10 cellular contexts compared by ENCODE assay signal in genomic region chr3:46954178-46954577, GRCh38. TPM values are rescaled to one million over a fixed set of nuclear protein-coding genes. Genes with fewer than 3 reads are reported as not detected.
DNase-seq lines count a peak whose midpoint lies in the region; ATAC-seq and TF ChIP-seq lines count a peak whose summit lies in the region.
"Had no signal": no experiment of that assay in that cellular context is flagged by ENCODE, and none has a peak within 500 bp of the region (broad histone marks: within the 10 kb centered on the region; RNA-seq: fewer than 3 reads in every experiment).

No MANE protein-coding gene starts in this region.

- no peak for ATAC-seq in activated CD4-positive, alpha-beta T cell treated with anti-CD3 and anti-CD28 coated beads for 36 hours
- no peak for ATAC-seq in foreskin keratinocyte

- peak overlapping the region; percentile 56 for H3K27ac ChIP-seq in effector memory CD4-positive, alpha-beta T cell (ENCODE audit: insufficient read depth, low read length, poor library complexity, severe bottlenecking)
- peak overlapping the region in 7 of 8 donors; percentile 34 to 81 (median 69) for H3K27ac ChIP-seq in spleen
- H3K27ac ChIP-seq in foreskin keratinocyte: no peak overlapping the region
- H3K27ac ChIP-seq: KMS-11 had no signal

- H3K4me1 Mint-ChIP-seq in activated CD4-positive, alpha-beta T cell treated with anti-CD3 and anti-CD28 coated beads for 36 hours: peaks cover 84% of the 10 kb centered on the region

- H3K27me3 ChIP-seq in effector memory CD4-positive, alpha-beta T cell (replicated peaks; ENCODE audit: control insufficient read depth, insufficient read depth, low read length, poor library complexity, severe bottlenecking): no peaks in the 10 kb centered on the region
- H3K27me3 ChIP-seq in spleen (replicated peaks in 1 of 7) (no peaks in the 10 kb centered on the region), foreskin keratinocyte (no peaks in the 10 kb centered on the region)

- intact Hi-C loops in activated CD4-positive, alpha-beta T cell treated with anti-CD3 and anti-CD28 coated beads for 36 hours (cut with DNase I, micrococcal nuclease): loop anchor here in 1 of 2 experiments (5.0 kb wide), 1 partner anchor 33 kb away; no protein-coding TSS in a partner anchor
- intact Hi-C loops in spleen (cut with DNase I; ENCODE audit: low total_unique reads): no loop called here

- H3K9me3 ChIP-seq in effector memory CD4-positive, alpha-beta T cell (ENCODE audit: control insufficient read depth, low read length): no peaks in the 10 kb centered on the region
- H3K9me3 ChIP-seq in spleen: no peaks in the 10 kb centered on the region

- H3K4me1 ChIP-seq in effector memory CD4-positive, alpha-beta T cell (ENCODE audit: control insufficient read depth, insufficient read depth, low read length, poor library complexity, severe bottlenecking): peaks cover 75% of the 10 kb centered on the region
- H3K4me1 ChIP-seq in spleen (peaks cover 64 to 100% (median 92%) of the 10 kb centered on the region in 6 donors), foreskin keratinocyte (no peaks in the 10 kb centered on the region)

- no peak for DNase-seq in activated CD4-positive, alpha-beta T cell treated with anti-CD3 and anti-CD28 coated beads for 36 hours
- DNase-seq in activated CD4-positive, alpha-beta T cell treated with anti-CD3 and anti-CD28 coated beads for 4 hours: no peak
- peak; percentile 75 for DNase-seq in NCI-H146 (lab: John Stamatoyannopoulos, UW)
- no peak for DNase-seq in effector memory CD4-positive, alpha-beta T cell
- DNase-seq in spleen: no peak
- no peak for DNase-seq in pons (ENCODE audit: low spot score)
- DNase-seq in HCEC 1CT: no peak
- no peak for DNase-seq in foreskin keratinocyte
- DNase-seq: NCI-H510A treated with DMSO at 0.1 percent for 48 hours had no signal

- no peaks in the 10 kb centered on the region for H3K27me3 Mint-ChIP-seq in activated CD4-positive, alpha-beta T cell treated with anti-CD3 and anti-CD28 coated beads for 36 hours

- peak overlapping the region; percentile 20 for H3K4me3 ChIP-seq in effector memory CD4-positive, alpha-beta T cell (ENCODE audit: insufficient read depth, low read depth, low read length, poor library complexity, severe bottlenecking)
- peak overlapping the region in 1 of 8 donors; percentile 26 for H3K4me3 ChIP-seq in spleen

- H3K4me3 Mint-ChIP-seq in activated CD4-positive, alpha-beta T cell treated with anti-CD3 and anti-CD28 coated beads for 36 hours: no peak overlapping the region

- no peak for TF ChIP-seq POLR2A in spleen (IDR thresholded peaks at IDR 0.05)

- TF ChIP-seq CTCF in spleen (IDR thresholded peaks at IDR 0.05 in 8 of 11, conservative IDR thresholded peaks at IDR 0.05 in 3 of 11): no peak
- TF ChIP-seq CTCF in foreskin keratinocyte (conservative IDR thresholded peaks at IDR 0.05): no peak

- peak overlapping the region; percentile 87 for H3K27ac Mint-ChIP-seq in activated CD4-positive, alpha-beta T cell treated with anti-CD3 and anti-CD28 coated beads for 36 hours

- WGBS in spleen, 5 donors: 15 to 73% (median 58%) methylated on average over 2 to 3 of the region's 3 CpGs

- no peaks in the 10 kb centered on the region for H3K36me3 ChIP-seq in effector memory CD4-positive, alpha-beta T cell (ENCODE audit: control insufficient read depth, insufficient read depth, low read length)
- H3K36me3 ChIP-seq in spleen: peaks cover 0 to 5% (median 0%) of the 10 kb centered on the region in 6 donors

- POLR2A ChIA-PET in activated CD4-positive, alpha-beta T cell treated with anti-CD3 and anti-CD28 coated beads for 36 hours (lab: Charles Lee): interaction anchor here (0.7 kb wide), 1 partner anchor 36 kb away, joined by 3 read pairs; no protein-coding TSS in a partner anchor

- H3K9me3 Mint-ChIP-seq in activated CD4-positive, alpha-beta T cell treated with anti-CD3 and anti-CD28 coated beads for 36 hours (ENCODE audit: low read depth): no peaks in the 10 kb centered on the region

- CTCF ChIA-PET in activated CD4-positive, alpha-beta T cell treated with anti-CD3 and anti-CD28 coated beads for 36 hours (lab: Charles Lee): interaction anchor here (0.7 to 1.5 kb wide), 2 partner anchors 12 to 136 kb away, joined by 3 to 5 read pairs; no protein-coding TSS in a partner anchor

- peaks cover 21% of the 10 kb centered on the region for H3K36me3 Mint-ChIP-seq in activated CD4-positive, alpha-beta T cell treated with anti-CD3 and anti-CD28 coated beads for 36 hours (ENCODE audit: low read depth)

RNA-seq across cellular contexts. Expression of gene CCDC12, which starts 22.4 kb away (rescaled TPM):
- total RNA-seq in activated CD4-positive, alpha-beta T cell treated with anti-CD3 and anti-CD28 coated beads for 36 hours: 10 to 100 TPM; 45.4 to 47.8 TPM
- total RNA-seq in spleen (10 to 100 TPM; 36.5 to 71.4 (median 54.7) TPM), foreskin keratinocyte (35.6 and 42.5 TPM in 2 replicates)
- polyA plus RNA-seq in spleen (100 to 1,000 TPM in 2 of 3 donors, 10 to 100 TPM in 1; 93.5 to 124 (median 105) TPM), foreskin keratinocyte (65.0 and 67.0 TPM in 2 replicates)

RNA-seq across cellular contexts. Expression of gene NBEAL2, which starts 25.3 kb away (rescaled TPM):
- total RNA-seq in activated CD4-positive, alpha-beta T cell treated with anti-CD3 and anti-CD28 coated beads for 36 hours: 10 to 100 TPM; 83.4 to 84.9 TPM
- total RNA-seq in spleen (100 to 1,000 TPM; 101 to 271 (median 162) TPM), foreskin keratinocyte (45.0 and 46.9 TPM in 2 replicates)
- polyA plus RNA-seq in spleen (100 to 1,000 TPM in 2 of 3 donors, 10 to 100 TPM in 1; 44.0 to 126 (median 119) TPM), foreskin keratinocyte (34.1 and 36.8 TPM in 2 replicates)
